Comparison of ENCODE assay signal across 16 cellular contexts in the genomic region with DNA sequence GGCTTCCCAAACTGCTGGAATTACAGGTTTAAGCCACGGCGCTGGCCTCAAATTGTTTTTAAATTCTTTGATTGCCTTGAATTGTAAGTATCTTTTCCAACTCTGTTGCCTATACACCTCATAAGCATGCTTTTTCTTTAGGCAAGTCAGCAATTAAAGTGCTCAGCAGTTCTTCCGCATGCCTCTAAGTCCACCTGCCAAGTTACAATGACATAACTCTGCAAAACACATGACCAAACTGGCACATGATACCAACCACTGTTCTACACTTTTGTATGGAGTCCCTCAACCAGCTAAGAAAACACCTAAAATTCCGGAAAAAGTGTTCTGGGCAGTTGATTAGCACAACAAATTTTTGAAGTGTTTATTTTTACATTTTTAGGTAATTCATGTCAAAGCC. TPM values are rescaled to one million over a fixed set of nuclear protein-coding genes. Genes with fewer than 3 reads are reported as not detected.
DNase-seq lines count a peak whose midpoint lies in the region; ATAC-seq and TF ChIP-seq lines count a peak whose summit lies in the region.
"Had no signal": no experiment of that assay in that cellular context is flagged by ENCODE, and none has a peak within 500 bp of the region (broad histone marks: within the 10 kb centered on the region; RNA-seq: fewer than 3 reads in every experiment).

No MANE protein-coding gene starts in this region.

- peak overlapping the region in 2 of 4 donors; percentile 5 to 26 for H3K27ac ChIP-seq in body of pancreas
- no peak overlapping the region for H3K27ac ChIP-seq in upper lobe of right lung
- no peak overlapping the region for H3K27ac ChIP-seq in RWPE1

- H3K4me3 ChIP-seq in body of pancreas (no peak overlapping the region), upper lobe of right lung (no peak overlapping the region)
- H3K4me3 ChIP-seq: tibial nerve had no signal

- WGBS in body of pancreas, 2 donors = 69 to 76% methylated on average over 4 of the region's 4 CpGs

- H3K36me3 Mint-ChIP-seq in activated T-cell treated with anti-CD3 and anti-CD28 coated beads, Interleukin-2, amount 50 U/mL, for 72 hours (ENCODE audit: insufficient read depth in 2 of 2) = peaks cover 8 to 13% of the 10 kb centered on the region in 2 donors
- peaks cover 23% of the 10 kb centered on the region for H3K36me3 Mint-ChIP-seq in HFFc6 (ENCODE audit: low read depth)

- no peaks in the 10 kb centered on the region for H3K9me3 Mint-ChIP-seq in activated T-cell treated with anti-CD3 and anti-CD28 coated beads, Interleukin-2, amount 50 U/mL, for 72 hours
- no peaks in the 10 kb centered on the region for H3K9me3 Mint-ChIP-seq in HFFc6
- H3K9me3 Mint-ChIP-seq: H9, memory B cell had no signal

- ATAC-seq in activated T-cell treated with anti-CD3 and anti-CD28 coated beads, Interleukin-2, amount 50 U/mL, for 72 hours (replicated peaks in 1 of 2) = no peak
- ATAC-seq in body of pancreas (peak; percentile 61), left lobe of liver (peak; percentile 45), upper lobe of right lung (peak; percentile 54)

- no peaks in the 10 kb centered on the region for H3K27me3 Mint-ChIP-seq in activated T-cell treated with anti-CD3 and anti-CD28 coated beads, Interleukin-2, amount 50 U/mL, for 72 hours (ENCODE audit: low read depth)
- no peaks in the 10 kb centered on the region; the same call in 1 of the 2 replicates for H3K27me3 Mint-ChIP-seq in HFFc6 (ENCODE audit: insufficient read depth)
- H3K27me3 Mint-ChIP-seq: memory B cell had no signal

- H3K4me1 Mint-ChIP-seq in activated T-cell treated with anti-CD3 and anti-CD28 coated beads, Interleukin-2, amount 50 U/mL, for 72 hours (ENCODE audit: low read depth) = peaks cover 79% of the 10 kb centered on the region
- peaks cover 45% of the 10 kb centered on the region for H3K4me1 Mint-ChIP-seq in HFFc6 (ENCODE audit: low read depth)

- no peak for DNase-seq in activated T-cell treated with anti-CD3 and anti-CD28 coated beads, Interleukin-2, amount 50 U/mL, for 72 hours
- no peak for DNase-seq in activated T-cell treated with anti-CD3 and anti-CD28 coated beads, Interleukin-2, amount 50 U/mL, for 1 hour
- DNase-seq in body of pancreas = peak in 2 of 4 donors; percentile 30 to 31
- DNase-seq in left lobe of liver (ENCODE audit: low spot score) = no peak
- DNase-seq in upper lobe of right lung = no peak
- DNase-seq in HuH-7.5 (ENCODE audit: low spot score) = no peak
- no peak for DNase-seq in RWPE1 (ENCODE audit: low spot score)
- no peak for DNase-seq in HFFc6
- DNase-seq: activated naive CD4-positive, alpha-beta T cell treated with anti-CD3 and anti-CD28 coated beads, Interleukin-2, amount 50 U/mL, for 16 hours; central memory CD4-positive, alpha-beta T cell; H9; NCI-H1048; NCI-H748 treated with DMSO at 0.1 percent for 48 hours; stimulated activated CD4-positive, alpha-beta T cell treated with anti-CD3 and anti-CD28 coated beads, Interleukin-4, amount 100 ng/mL, for 1 hour had no signal

- H3K27me3 ChIP-seq in body of pancreas (no peaks in the 10 kb centered on the region), upper lobe of right lung (no peaks in the 10 kb centered on the region)
- H3K27me3 ChIP-seq: tibial nerve had no signal

- no peak for TF ChIP-seq POLR2A in body of pancreas (IDR thresholded peaks at IDR 0.05)

- no peaks in the 10 kb centered on the region for H3K9me3 ChIP-seq in body of pancreas
- no peaks in the 10 kb centered on the region for H3K9me3 ChIP-seq in upper lobe of right lung
- H3K9me3 ChIP-seq: tibial nerve had no signal

- H3K27ac Mint-ChIP-seq in activated T-cell treated with anti-CD3 and anti-CD28 coated beads, Interleukin-2, amount 50 U/mL, for 72 hours = peak overlapping the region; percentile 72
- no peak overlapping the region for H3K27ac Mint-ChIP-seq in HFFc6

- POLR2A ChIA-PET in RWPE1 (lab: Yijun Ruan, JAX; ENCODE audit: low non-redundant PET) = no interaction called here

- CTCF ChIA-PET in RWPE1 (lab: Yijun Ruan, JAX) = no interaction called here

- no peak for TF ChIP-seq CTCF in body of pancreas (IDR thresholded peaks at IDR 0.05)
- no peak for TF ChIP-seq CTCF in upper lobe of right lung (IDR thresholded peaks at IDR 0.05)
- no peak for TF ChIP-seq CTCF in RWPE1 (conservative IDR thresholded peaks at IDR 0.05; ENCODE audit: low read depth)
- TF ChIP-seq CTCF in HFFc6 (IDR thresholded peaks at IDR 0.05) = no peak

- no peaks in the 10 kb centered on the region for H3K36me3 ChIP-seq in body of pancreas (replicated peaks in 1 of 2; ENCODE audit: insufficient read depth in 1 of 2, low read depth in 2 of 2)
- H3K36me3 ChIP-seq in upper lobe of right lung = no peaks in the 10 kb centered on the region

- intact Hi-C loops in body of pancreas (cut with DNase I) (loop anchor here (10.0 kb wide), 1 partner anchor 48 kb away; no protein-coding TSS in a partner anchor), upper lobe of right lung (cut with DNase I) (no loop called here)

- H3K4me3 Mint-ChIP-seq in activated T-cell treated with anti-CD3 and anti-CD28 coated beads, Interleukin-2, amount 50 U/mL, for 72 hours = peak overlapping the region; percentile 32 to 76
- no peak overlapping the region for H3K4me3 Mint-ChIP-seq in HFFc6
- H3K4me3 Mint-ChIP-seq: H9, memory B cell had no signal

- H3K4me1 ChIP-seq in body of pancreas (peaks cover 36% of the 10 kb centered on the region), upper lobe of right lung (peaks cover 33% of the 10 kb centered on the region)

RNA-seq across cellular contexts. Expression of a gene that starts 5.1 kb away (rescaled TPM):
- total RNA-seq in activated T-cell treated with anti-CD3 and anti-CD28 coated beads, Interleukin-2, amount 50 U/mL, for 72 hours = 100 to 1,000 TPM in 1 of 2 donors, 10 to 100 TPM in 1; 92.9 to 105 TPM
- 10 to 100 TPM; 11.2 to 13.5 TPM for total RNA-seq in body of pancreas
- total RNA-seq in left lobe of liver = 48.3 TPM
- 80.7 TPM for total RNA-seq in upper lobe of right lung
- total RNA-seq in HFFc6 (2021; fragmentation: NEBNext Ultra II Directional; extraction: Animal tissue kit (Norgen Biotek cat#: 25700)) = 100 to 1,000 TPM; 168 to 187 (median 174) TPM

RNA-seq across cellular contexts. Expression of a gene that starts 18.8 kb away (rescaled TPM):
- total RNA-seq in activated T-cell treated with anti-CD3 and anti-CD28 coated beads, Interleukin-2, amount 50 U/mL, for 72 hours = 10 to 100 TPM; 11.2 to 11.8 TPM
- 10 to 100 TPM; 14.8 to 22.1 TPM for total RNA-seq in body of pancreas
- total RNA-seq in left lobe of liver = 20.2 TPM
- 48.7 TPM for total RNA-seq in upper lobe of right lung
- total RNA-seq in HFFc6 (2021; fragmentation: NEBNext Ultra II Directional; extraction: Animal tissue kit (Norgen Biotek cat#: 25700)) = 10 to 100 TPM; 20.7 to 25.6 (median 21.6) TPM
- total RNA-seq: H9 had no signal

RNA-seq across cellular contexts. Expression of a gene that starts 31.8 kb away (rescaled TPM):
- 10 to 100 TPM; 35.1 to 40.1 TPM for total RNA-seq in activated T-cell treated with anti-CD3 and anti-CD28 coated beads, Interleukin-2, amount 50 U/mL, for 72 hours
- 10 to 100 TPM; 30.4 to 50.8 TPM for total RNA-seq in body of pancreas
- total RNA-seq in left lobe of liver = 140 TPM
- 59.5 TPM for total RNA-seq in upper lobe of right lung
- total RNA-seq in HFFc6 (2021; fragmentation: NEBNext Ultra II Directional; extraction: Animal tissue kit (Norgen Biotek cat#: 25700)) = 10 to 100 TPM; 26.6 to 41.2 (median 29.9) TPM

RNA-seq across cellular contexts. Expression of a gene that starts 51.0 kb away (rescaled TPM):
- total RNA-seq in activated T-cell treated with anti-CD3 and anti-CD28 coated beads, Interleukin-2, amount 50 U/mL, for 72 hours = 10 to 100 TPM; 13.9 to 17.7 TPM
- 10 to 100 TPM in 1 of 2 donors, 1 to 10 TPM in 1; 9.9 to 16.6 TPM for total RNA-seq in body of pancreas
- total RNA-seq in left lobe of liver = 20.7 TPM
- total RNA-seq in upper lobe of right lung = 18.0 TPM
- total RNA-seq in HFFc6 (2021; fragmentation: NEBNext Ultra II Directional; extraction: Animal tissue kit (Norgen Biotek cat#: 25700)) = 10 to 100 TPM; 24.8 to 28.4 (median 27.2) TPM

Comparison
In these comparisons a context has a peak if more than half of its experiments do, and no peak if none do; other contexts are left out.
1. ATAC-seq: peak in body of pancreas (single experiment), left lobe of liver (single experiment) and upper lobe of right lung (single experiment); none in activated T-cell treated with anti-CD3 and anti-CD28 coated beads, Interleukin-2, amount 50 U/mL, for 72 hours (0 of 2).